8 cellular contexts compared by ENCODE assay signal in the genomic region with DNA sequence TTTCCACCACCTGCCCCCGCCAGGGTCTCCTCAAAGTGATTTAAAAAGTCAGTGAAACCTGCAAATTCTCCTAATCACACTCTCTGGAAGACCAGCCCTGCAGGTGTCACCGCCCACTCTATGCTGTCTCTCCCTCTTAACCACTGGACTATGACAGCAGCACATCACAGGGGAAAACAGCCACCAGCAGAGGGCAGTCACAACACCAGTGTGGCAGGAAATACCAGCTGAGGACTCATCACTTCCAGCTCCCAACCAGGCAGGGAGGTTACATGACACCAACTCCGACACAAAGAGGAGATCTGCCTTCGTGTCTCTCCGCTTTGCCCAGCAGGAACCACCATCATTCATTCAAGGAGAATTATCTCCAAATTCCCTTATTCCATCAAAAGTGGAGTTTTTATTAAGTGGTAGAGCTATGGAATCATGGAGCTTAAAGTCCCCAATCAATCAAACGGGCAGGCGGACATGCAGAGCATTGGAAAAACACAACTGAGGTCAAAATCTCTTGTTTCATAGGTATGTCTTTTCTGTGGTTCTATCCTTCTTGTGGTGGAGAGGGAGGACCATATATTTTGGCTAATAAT.
DNase-seq lines count a peak whose midpoint lies in the region; ATAC-seq, FAIRE-seq and TF ChIP-seq lines count a peak whose summit lies in the region.

No MANE protein-coding gene starts in this region.

- H3K18ac ChIP-seq in neuronal stem cell (ENCODE audit: low read length), result no peak overlapping the region

- no peaks in the 10 kb centered on the region for H3K9me2 ChIP-seq in OCI-LY7 (ENCODE audit: insufficient read depth, low read length)

- H3K4me3 ChIP-seq in BLaER1 treated with 17β-estradiol and CSF1 and Interleukin-3, amounts not matched to agents 10 nM and 100 nM, result peak overlapping the region in 2 of 10 experiments; percentile 43 to 53; a peak in 3 of 20 replicates
- H3K4me3 ChIP-seq in OCI-LY7 (ENCODE audit: low read depth, low read length, poor library complexity, severe bottlenecking) (no peak overlapping the region), fibroblast of pulmonary artery (replicated peaks; ENCODE audit: low read depth, low read length) (no peak overlapping the region), neuronal stem cell (ENCODE audit: low read length in 2 of 2) (no peak overlapping the region), stomach (no peak overlapping the region)

- no peaks in the 10 kb centered on the region for H3K27me3 ChIP-seq in BLaER1 treated with 17β-estradiol and CSF1 and Interleukin-3, amounts not matched to agents 10 nM and 100 nM
- no peaks in the 10 kb centered on the region for H3K27me3 ChIP-seq in neuronal stem cell (ENCODE audit: control insufficient read depth in 3 of 3, insufficient read depth in 3 of 3, low read depth in 1 of 3, low read length in 3 of 3)
- H3K27me3 ChIP-seq in stomach, result no peaks in the 10 kb centered on the region

- no peak overlapping the region for H2BK15ac ChIP-seq in neuronal stem cell (ENCODE audit: low read length)

- H3K4me2 ChIP-seq in BLaER1 treated with 17β-estradiol and CSF1 and Interleukin-3, amounts not matched to agents 10 nM and 100 nM, result peak overlapping the region; percentile 71 to 97 (median 91)
- H3K4me2 ChIP-seq in OCI-LY7 (ENCODE audit: low read length), result peak overlapping the region; percentile 6; the same call in 1 of the 2 replicates
- H3K4me2 ChIP-seq in neuronal stem cell (ENCODE audit: insufficient read depth, low read length, poor library complexity, severe bottlenecking), result no peak overlapping the region

- no peak overlapping the region for H3K4ac ChIP-seq in neuronal stem cell (ENCODE audit: low read length)

- DNase-seq in HTR-8/SVneo (ENCODE audit: insufficient read length, low spot score) (peak; percentile 94), OCI-LY7 (ENCODE audit: low spot score) (peak; percentile 79), fibroblast of pulmonary artery (ENCODE audit: low read depth) (peak; percentile 86), neuronal stem cell (ENCODE audit: low spot score) (peak; percentile 83), stomach (peak; percentile 74)
- DNase-seq in activated T-cell treated with anti-CD3 and anti-CD28 coated beads, Interleukin-2, amount 50 U/mL, for 24 hours, result peak; percentile 83

- no peaks in the 10 kb centered on the region for H3K9me3 ChIP-seq in BLaER1 treated with 17β-estradiol and CSF1 and Interleukin-3, amounts not matched to agents 10 nM and 100 nM (replicated peaks in 1 of 11)
- H3K9me3 ChIP-seq in OCI-LY7 (ENCODE audit: low read length) (no peaks in the 10 kb centered on the region), neuronal stem cell (replicated peaks in 1 of 2; ENCODE audit: control insufficient read depth in 2 of 2, insufficient read depth in 1 of 2, low read depth in 1 of 2, low read length in 2 of 2) (no peaks in the 10 kb centered on the region), stomach (no peaks in the 10 kb centered on the region)

- TF ChIP-seq POLR2A in stomach (IDR thresholded peaks at IDR 0.05), result no peak

- no peak overlapping the region for H2BK12ac ChIP-seq in neuronal stem cell (ENCODE audit: low read length)

- H2BK5ac ChIP-seq in neuronal stem cell (ENCODE audit: low read length), result no peak overlapping the region

- H3K36me3 ChIP-seq in BLaER1 treated with 17β-estradiol and CSF1 and Interleukin-3, amounts not matched to agents 10 nM and 100 nM, result peaks cover 3 to 49% (median 16%) of the 10 kb centered on the region in 11 experiments; a peak in 16 of 22 replicates
- no peaks in the 10 kb centered on the region for H3K36me3 ChIP-seq in OCI-LY7 (ENCODE audit: insufficient read depth, low read length)
- peaks cover 3 to 20% of the 10 kb centered on the region in 2 donors for H3K36me3 ChIP-seq in neuronal stem cell (replicated peaks in 1 of 2; ENCODE audit: control insufficient read depth in 2 of 2, insufficient read depth in 2 of 2, low read length in 2 of 2)
- peaks cover 4 to 15% (median 9%) of the 10 kb centered on the region in 4 donors for H3K36me3 ChIP-seq in stomach

- peaks cover 7% of the 10 kb centered on the region for H3K4me1 Mint-ChIP-seq in activated T-cell treated with anti-CD3 and anti-CD28 coated beads, Interleukin-2, amount 50 U/mL, for 24 hours (ENCODE audit: low read depth)

- H4K20me1 ChIP-seq in BLaER1 treated with 17β-estradiol and CSF1 and Interleukin-3, amounts not matched to agents 10 nM and 100 nM, result peaks cover 0 to 67% (median 17%) of the 10 kb centered on the region in 11 experiments; a peak in 11 of 22 replicates
- H4K20me1 ChIP-seq in OCI-LY7 (ENCODE audit: insufficient read depth, low read length), result no peaks in the 10 kb centered on the region

- peak; percentile 99 for FAIRE-seq in HTR-8/SVneo (lab: Jason Lieb, UNC)

- intact Hi-C loops in OCI-LY7 (cut with micrococcal nuclease; ENCODE audit: unreplicated experiment) (loop anchor here (5.0 kb wide), 2 partner anchors 56 to 104 kb away; no protein-coding TSS in a partner anchor), stomach (cut with DNase I; ENCODE audit: low total_unique reads) (no loop called here)

- peak; percentile 69 for ATAC-seq in GM19467 (IDR thresholded peaks at IDR 0.05; ENCODE audit: unreplicated experiment)

- peaks cover 44 to 93% (median 77%) of the 10 kb centered on the region in 10 experiments for H3K4me1 ChIP-seq in BLaER1 treated with 17β-estradiol and CSF1 and Interleukin-3, amounts not matched to agents 10 nM and 100 nM
- peaks cover 12% of the 10 kb centered on the region for H3K4me1 ChIP-seq in OCI-LY7 (ENCODE audit: insufficient read depth, low read length, poor library complexity, severe bottlenecking)
- H3K4me1 ChIP-seq in neuronal stem cell (ENCODE audit: control insufficient read depth in 2 of 2, insufficient read depth in 1 of 2, low read depth in 1 of 2, low read length in 2 of 2), result peaks cover 0 to 14% of the 10 kb centered on the region in 2 donors
- H3K4me1 ChIP-seq in stomach, result peaks cover 0 to 9% (median 0%) of the 10 kb centered on the region in 4 donors

- peaks cover 4% of the 10 kb centered on the region for H3K27me3 Mint-ChIP-seq in activated T-cell treated with anti-CD3 and anti-CD28 coated beads, Interleukin-2, amount 50 U/mL, for 24 hours

- no peak overlapping the region for H2AK5ac ChIP-seq in neuronal stem cell (ENCODE audit: low read depth, low read length)

- H3K9me3 Mint-ChIP-seq in activated T-cell treated with anti-CD3 and anti-CD28 coated beads, Interleukin-2, amount 50 U/mL, for 24 hours, result no peaks in the 10 kb centered on the region

- H3K79me1 ChIP-seq in neuronal stem cell (ENCODE audit: low read depth, low read length), result peaks cover 5% of the 10 kb centered on the region

- H3K23ac ChIP-seq in neuronal stem cell (ENCODE audit: low read depth, low read length, poor library complexity), result no peak overlapping the region

- peak overlapping the region; percentile 23 to 86 (median 74); a peak in 20 of 22 replicates for H3K27ac ChIP-seq in BLaER1 treated with 17β-estradiol and CSF1 and Interleukin-3, amounts not matched to agents 10 nM and 100 nM
- no peak overlapping the region for H3K27ac ChIP-seq in OCI-LY7 (ENCODE audit: low read depth, low read length, poor library complexity, severe bottlenecking)
- no peak overlapping the region for H3K27ac ChIP-seq in neuronal stem cell (replicated peaks; ENCODE audit: low read length)
- H3K27ac ChIP-seq in stomach, result no peak overlapping the region

- no peak overlapping the region for H3K4me3 Mint-ChIP-seq in activated T-cell treated with anti-CD3 and anti-CD28 coated beads, Interleukin-2, amount 50 U/mL, for 24 hours

- no peaks in the 10 kb centered on the region for H3K79me2 ChIP-seq in OCI-LY7 (ENCODE audit: insufficient read depth, low read depth, low read length)

- no peak overlapping the region for H3K27ac Mint-ChIP-seq in activated T-cell treated with anti-CD3 and anti-CD28 coated beads, Interleukin-2, amount 50 U/mL, for 24 hours

- BruUV-seq in OCI-LY7 (replicated peaks; lab: Mats Ljungman, UMichigan), result no TSS peak

- H2BK120ac ChIP-seq in neuronal stem cell (ENCODE audit: low read depth, low read length), result no peak overlapping the region

- POLR2A ChIA-PET in OCI-LY7 (lab: Charles Lee), result interaction anchor here (0.6 to 1.0 kb wide), 4 partner anchors 9 to 51 kb away, joined by 3 to 7 read pairs (median 3); no protein-coding TSS in a partner anchor

- no peak for TF ChIP-seq EP300 in stomach (IDR thresholded peaks at IDR 0.05)

- no peak overlapping the region for H4K8ac ChIP-seq in neuronal stem cell (ENCODE audit: low read depth, low read length)

- H3K9ac ChIP-seq in BLaER1 treated with 17β-estradiol and CSF1 and Interleukin-3, amounts not matched to agents 10 nM and 100 nM, result peak overlapping the region in 8 of 11 experiments; percentile 58 to 82 (median 72); a peak in 11 of 22 replicates
- no peak overlapping the region for H3K9ac ChIP-seq in neuronal stem cell (ENCODE audit: low read depth, low read length, poor library complexity)

- no peak overlapping the region for H3K14ac ChIP-seq in neuronal stem cell (ENCODE audit: low read length)

- CTCF ChIA-PET in OCI-LY7 (lab: Charles Lee; ENCODE audit: unreplicated experiment), result interaction anchor here (0.6 to 1.0 kb wide), 3 partner anchors 16 to 56 kb away, joined by 3 to 4 read pairs (median 3); no protein-coding TSS in a partner anchor

- no CpG with 5 or more reads among the region's 7 CpGs for WGBS in neuronal stem cell (ENCODE audit: extremely low coverage in 2 of 2, insufficient read length in 2 of 2, insufficient replicate concordance in 1 of 2), 2 donors
- 85 to 91% (median 87%) methylated on average over 7 of the region's 7 CpGs for WGBS in stomach, 5 donors

- H2AFZ ChIP-seq in OCI-LY7 (ENCODE audit: low read length) (no peak overlapping the region), neuronal stem cell (ENCODE audit: low read length) (no peak overlapping the region)

- H4K91ac ChIP-seq in neuronal stem cell (ENCODE audit: low read depth, low read length, poor library complexity), result no peak overlapping the region

- TF ChIP-seq CTCF in OCI-LY7 (conservative IDR thresholded peaks at IDR 0.05; ENCODE audit: low read length), result peak; percentile 93
- TF ChIP-seq CTCF in fibroblast of pulmonary artery (IDR thresholded peaks at IDR 0.05; ENCODE audit: low read length, missing control alignments), result peak; percentile 85
- peak in 5 of 7 experiments; percentile 22 to 54 (median 34) for TF ChIP-seq CTCF in stomach (IDR thresholded peaks at IDR 0.05)

- H3K36me3 Mint-ChIP-seq in activated T-cell treated with anti-CD3 and anti-CD28 coated beads, Interleukin-2, amount 50 U/mL, for 24 hours (ENCODE audit: low read depth), result no peaks in the 10 kb centered on the region

Comparison
In these comparisons a context has a peak if more than half of its experiments do, and no peak if none do; other contexts are left out.
1. H3K27ac ChIP-seq: peak in BLaER1 treated with 17β-estradiol and CSF1 and Interleukin-3, amounts not matched to agents 10 nM and 100 nM (11 of 11); none in OCI-LY7 (single experiment), neuronal stem cell (single experiment) and stomach (0 of 5).
2. CTCF ChIP-seq: peak in every context shown above with its lines; median percentile 93 in OCI-LY7; 85 in fibroblast of pulmonary artery; 34 in stomach.
3. Peak in every context shown above with its lines, with median percentiles within 50 percentile points of each other: DNase-seq.